Comparison of ENCODE assay signal across 2 cellular contexts in genomic region chr3:126348308-126348920, GRCh38.
A peak's percentile ranks its signal among the peaks of the same experiment; 100 is the strongest.
TF ChIP-seq lines count a peak whose summit lies in the region.

No MANE protein-coding gene starts in this region.

TF ChIP-seq in K562, 482 proteins besides CTCF, POLR2A, EP300 and RAD21:
- TF ChIP-seq CTCFL (IDR thresholded peaks at IDR 0.05; ENCODE audit: borderline replicate concordance, insufficient read depth, low read depth, low read length, poor library complexity, severe bottlenecking) (peak; percentile 73), RBM25 (IDR thresholded peaks at IDR 0.05; ENCODE audit: low read depth, low read length, severe bottlenecking) (peak; percentile 27)
- TF ChIP-seq, protein P1, sequence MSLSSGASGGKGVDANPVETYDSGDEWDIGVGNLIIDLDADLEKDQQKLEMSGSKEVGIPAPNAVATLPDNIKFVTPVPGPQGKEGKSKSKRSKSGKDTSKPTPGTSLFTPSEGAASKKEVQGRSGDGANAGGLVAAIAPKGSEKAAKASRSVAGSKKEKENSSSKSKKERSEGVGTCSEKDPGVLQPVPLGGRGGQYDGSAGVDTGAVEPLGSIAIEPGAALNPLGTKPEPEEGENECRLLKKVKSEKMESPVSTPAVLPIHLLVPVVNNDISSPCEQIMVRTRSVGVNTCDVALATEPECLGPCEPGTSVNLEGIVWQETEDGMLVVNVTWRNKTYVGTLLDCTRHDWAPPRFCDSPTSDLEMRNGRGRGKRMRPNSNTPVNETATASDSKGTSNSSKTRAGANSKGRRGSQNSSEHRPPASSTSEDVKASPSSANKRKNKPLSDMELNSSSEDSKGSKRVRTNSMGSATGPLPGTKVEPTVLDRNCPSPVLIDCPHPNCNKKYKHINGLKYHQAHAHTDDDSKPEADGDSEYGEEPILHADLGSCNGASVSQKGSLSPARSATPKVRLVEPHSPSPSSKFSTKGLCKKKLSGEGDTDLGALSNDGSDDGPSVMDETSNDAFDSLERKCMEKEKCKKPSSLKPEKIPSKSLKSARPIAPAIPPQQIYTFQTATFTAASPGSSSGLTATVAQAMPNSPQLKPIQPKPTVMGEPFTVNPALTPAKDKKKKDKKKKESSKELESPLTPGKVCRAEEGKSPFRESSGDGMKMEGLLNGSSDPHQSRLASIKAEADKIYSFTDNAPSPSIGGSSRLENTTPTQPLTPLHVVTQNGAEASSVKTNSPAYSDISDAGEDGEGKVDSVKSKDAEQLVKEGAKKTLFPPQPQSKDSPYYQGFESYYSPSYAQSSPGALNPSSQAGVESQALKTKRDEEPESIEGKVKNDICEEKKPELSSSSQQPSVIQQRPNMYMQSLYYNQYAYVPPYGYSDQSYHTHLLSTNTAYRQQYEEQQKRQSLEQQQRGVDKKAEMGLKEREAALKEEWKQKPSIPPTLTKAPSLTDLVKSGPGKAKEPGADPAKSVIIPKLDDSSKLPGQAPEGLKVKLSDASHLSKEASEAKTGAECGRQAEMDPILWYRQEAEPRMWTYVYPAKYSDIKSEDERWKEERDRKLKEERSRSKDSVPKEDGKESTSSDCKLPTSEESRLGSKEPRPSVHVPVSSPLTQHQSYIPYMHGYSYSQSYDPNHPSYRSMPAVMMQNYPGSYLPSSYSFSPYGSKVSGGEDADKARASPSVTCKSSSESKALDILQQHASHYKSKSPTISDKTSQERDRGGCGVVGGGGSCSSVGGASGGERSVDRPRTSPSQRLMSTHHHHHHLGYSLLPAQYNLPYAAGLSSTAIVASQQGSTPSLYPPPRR (CRISPR knock-in tag; IDR thresholded peaks at IDR 0.05; ENCODE audit: borderline replicate concordance) = no peak

TF ChIP-seq in liver, 16 proteins besides CTCF, POLR2A, EP300 and RAD21:
- TF ChIP-seq, protein P2, sequence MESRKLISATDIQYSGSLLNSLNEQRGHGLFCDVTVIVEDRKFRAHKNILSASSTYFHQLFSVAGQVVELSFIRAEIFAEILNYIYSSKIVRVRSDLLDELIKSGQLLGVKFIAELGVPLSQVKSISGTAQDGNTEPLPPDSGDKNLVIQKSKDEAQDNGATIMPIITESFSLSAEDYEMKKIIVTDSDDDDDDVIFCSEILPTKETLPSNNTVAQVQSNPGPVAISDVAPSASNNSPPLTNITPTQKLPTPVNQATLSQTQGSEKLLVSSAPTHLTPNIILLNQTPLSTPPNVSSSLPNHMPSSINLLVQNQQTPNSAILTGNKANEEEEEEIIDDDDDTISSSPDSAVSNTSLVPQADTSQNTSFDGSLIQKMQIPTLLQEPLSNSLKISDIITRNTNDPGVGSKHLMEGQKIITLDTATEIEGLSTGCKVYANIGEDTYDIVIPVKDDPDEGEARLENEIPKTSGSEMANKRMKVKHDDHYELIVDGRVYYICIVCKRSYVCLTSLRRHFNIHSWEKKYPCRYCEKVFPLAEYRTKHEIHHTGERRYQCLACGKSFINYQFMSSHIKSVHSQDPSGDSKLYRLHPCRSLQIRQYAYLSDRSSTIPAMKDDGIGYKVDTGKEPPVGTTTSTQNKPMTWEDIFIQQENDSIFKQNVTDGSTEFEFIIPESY (IDR thresholded peaks at IDR 0.05) = no peak
- TF ChIP-seq GABPA (IDR thresholded peaks at IDR 0.05 in 1 of 2, conservative IDR thresholded peaks at IDR 0.05 in 1 of 2) (no peak), RXRA (IDR thresholded peaks at IDR 0.05) (no peak), REST (IDR thresholded peaks at IDR 0.05) (no peak), NR2F2 (IDR thresholded peaks at IDR 0.05) (no peak), HNF4A (conservative IDR thresholded peaks at IDR 0.05) (no peak), YY1 (IDR thresholded peaks at IDR 0.05) (no peak), SP1 (IDR thresholded peaks at IDR 0.05) (no peak), HNF4G (IDR thresholded peaks at IDR 0.05) (no peak)
